In genomic region chr11:86499723-86500129, GRCh38 we compare ENCODE assay signal across 19 cellular contexts.
DNase-seq lines count a peak whose midpoint lies in the region; ATAC-seq and TF ChIP-seq lines count a peak whose summit lies in the region.
"Had no signal": no experiment of that assay in that cellular context is flagged by ENCODE, and none has a peak within 500 bp of the region (broad histone marks: within the 10 kb centered on the region; RNA-seq: fewer than 3 reads in every experiment).

No MANE protein-coding gene starts in this region.

- peaks cover 2% of the 10 kb centered on the region for H3K79me2 ChIP-seq in trophoblast cell (ENCODE audit: control insufficient read depth, insufficient read depth, low read length, poor library complexity)

- no peak overlapping the region for H3K27ac Mint-ChIP-seq in glutamatergic neuron (ENCODE audit: unreplicated experiment)
- H3K27ac Mint-ChIP-seq in activated CD4-positive, alpha-beta memory T cell treated with anti-CD3 and anti-CD28 coated beads, Interleukin-2, amount 10 ng/mL, durations not matched to agents 7 days and 5 days, result no peak overlapping the region
- H3K27ac Mint-ChIP-seq: T-helper 17 cell had no signal

- H3K27me3 ChIP-seq in right atrium auricular region, result no peaks in the 10 kb centered on the region
- H3K27me3 ChIP-seq in trophoblast cell (ENCODE audit: insufficient read depth, low read length), result no peaks in the 10 kb centered on the region
- H3K27me3 ChIP-seq: BLaER1 treated with 17β-estradiol and CSF1 and Interleukin-3, amounts not matched to agents 10 nM and 100 nM had no signal

- H2AFZ ChIP-seq in trophoblast cell (ENCODE audit: insufficient read depth, low read length, poor library complexity), result no peak overlapping the region

- H3K4me3 ChIP-seq in right atrium auricular region (no peak overlapping the region), trophoblast cell (ENCODE audit: low read depth, low read length) (no peak overlapping the region)
- H3K4me3 ChIP-seq: BLaER1 treated with 17β-estradiol and CSF1 and Interleukin-3, amounts not matched to agents 10 nM and 100 nM; coronary artery; prostate gland had no signal

- CTCF ChIA-PET in activated CD4-positive, alpha-beta memory T cell treated with anti-CD3 and anti-CD28 coated beads, Interleukin-2, amount 10 ng/mL, durations not matched to agents 7 days and 5 days (lab: Charles Lee), result no interaction called here

- H2AK5ac ChIP-seq in trophoblast cell (ENCODE audit: low read length), result no peak overlapping the region

- H3K4me2 ChIP-seq in trophoblast cell (ENCODE audit: low read length), result no peak overlapping the region
- H3K4me2 ChIP-seq: BLaER1 treated with 17β-estradiol and CSF1 and Interleukin-3, amounts not matched to agents 10 nM and 100 nM had no signal

- no peak overlapping the region for H4K8ac ChIP-seq in trophoblast cell (ENCODE audit: low read depth, low read length)

- no peak overlapping the region for H4K91ac ChIP-seq in trophoblast cell (ENCODE audit: low read depth, low read length)

- H2BK12ac ChIP-seq in trophoblast cell (ENCODE audit: low read length), result peak overlapping the region; percentile 4

- TF ChIP-seq CTCF in right atrium auricular region (IDR thresholded peaks at IDR 0.05) (no peak), glutamatergic neuron (IDR thresholded peaks at IDR 0.05; ENCODE audit: partially characterized antibody, unreplicated experiment) (no peak)

- H3K36me3 ChIP-seq in right atrium auricular region (no peaks in the 10 kb centered on the region), trophoblast cell (ENCODE audit: control insufficient read depth in 1 of 2, insufficient read depth in 2 of 2, low read length in 2 of 2) (no peaks in the 10 kb centered on the region)
- H3K36me3 ChIP-seq: BLaER1 treated with 17β-estradiol and CSF1 and Interleukin-3, amounts not matched to agents 10 nM and 100 nM; prostate gland had no signal

- no CpG with 5 or more reads among the region's 4 CpGs for WGBS in trophoblast cell (ENCODE audit: extremely low coverage, insufficient coverage, insufficient read length)

- no peak for TF ChIP-seq POLR2A in erythroblast (IDR thresholded peaks at IDR 0.05; ENCODE audit: low read length)

- no peak overlapping the region for H2BK5ac ChIP-seq in trophoblast cell (ENCODE audit: low read depth, low read length, poor library complexity)

- no peaks in the 10 kb centered on the region for H3K9me3 ChIP-seq in right atrium auricular region
- H3K9me3 ChIP-seq in trophoblast cell (ENCODE audit: insufficient read depth, low read depth, low read length), result no peaks in the 10 kb centered on the region
- H3K9me3 ChIP-seq: BLaER1 treated with 17β-estradiol and CSF1 and Interleukin-3, amounts not matched to agents 10 nM and 100 nM; prostate gland had no signal

- intact Hi-C loops in Right ventricle myocardium superior (cut with DNase I), result no loop called here

- peak; percentile 49 for ATAC-seq in Right ventricle myocardium superior (ENCODE audit: poor library complexity)
- ATAC-seq: T-helper 17 cell had no signal

- H3K4ac ChIP-seq in trophoblast cell (ENCODE audit: low read depth, low read length), result no peak overlapping the region

- H3K4me3 Mint-ChIP-seq in glutamatergic neuron (ENCODE audit: unreplicated experiment), result no peak overlapping the region
- no peak overlapping the region for H3K4me3 Mint-ChIP-seq in activated CD4-positive, alpha-beta memory T cell treated with anti-CD3 and anti-CD28 coated beads, Interleukin-2, amount 10 ng/mL, durations not matched to agents 7 days and 5 days
- H3K4me3 Mint-ChIP-seq: brain, neural crest cell, T-helper 17 cell had no signal

- H3K27me3 Mint-ChIP-seq in glutamatergic neuron (ENCODE audit: unreplicated experiment), result no peaks in the 10 kb centered on the region
- peaks cover 12% of the 10 kb centered on the region for H3K27me3 Mint-ChIP-seq in activated CD4-positive, alpha-beta memory T cell treated with anti-CD3 and anti-CD28 coated beads, Interleukin-2, amount 10 ng/mL, durations not matched to agents 7 days and 5 days
- H3K27me3 Mint-ChIP-seq: T-helper 17 cell had no signal

- H3K36me3 Mint-ChIP-seq in glutamatergic neuron (ENCODE audit: unreplicated experiment), result no peaks in the 10 kb centered on the region
- no peaks in the 10 kb centered on the region for H3K36me3 Mint-ChIP-seq in activated CD4-positive, alpha-beta memory T cell treated with anti-CD3 and anti-CD28 coated beads, Interleukin-2, amount 10 ng/mL, durations not matched to agents 7 days and 5 days (ENCODE audit: low read depth)
- H3K36me3 Mint-ChIP-seq: brain had no signal

- H3K4me1 ChIP-seq in right atrium auricular region, result peaks cover 0 to 10% of the 10 kb centered on the region in 2 donors
- H3K4me1 ChIP-seq in trophoblast cell (ENCODE audit: control insufficient read depth in 1 of 2, insufficient read depth in 2 of 2, low read length in 2 of 2), result peaks cover 13 to 23% of the 10 kb centered on the region in 2 experiments
- H3K4me1 ChIP-seq: prostate gland had no signal

- no peak overlapping the region for H3K9ac ChIP-seq in trophoblast cell (ENCODE audit: low read length)
- H3K9ac ChIP-seq: BLaER1 treated with 17β-estradiol and CSF1 and Interleukin-3, amounts not matched to agents 10 nM and 100 nM had no signal

- H4K12ac ChIP-seq in trophoblast cell (ENCODE audit: low read depth, low read length), result no peak overlapping the region

- no peak overlapping the region for H3K23ac ChIP-seq in trophoblast cell (ENCODE audit: low read length)

- no peak overlapping the region for H2BK120ac ChIP-seq in trophoblast cell (ENCODE audit: insufficient read depth, low read length, poor library complexity)

- H3K79me1 ChIP-seq in trophoblast cell (ENCODE audit: low read length), result peaks cover 24% of the 10 kb centered on the region

- no peak overlapping the region for H3K14ac ChIP-seq in trophoblast cell (ENCODE audit: low read length)

- H3K18ac ChIP-seq in trophoblast cell (ENCODE audit: low read length), result no peak overlapping the region

- H3K9me3 Mint-ChIP-seq in glutamatergic neuron (ENCODE audit: unreplicated experiment), result no peaks in the 10 kb centered on the region
- H3K9me3 Mint-ChIP-seq in activated CD4-positive, alpha-beta memory T cell treated with anti-CD3 and anti-CD28 coated beads, Interleukin-2, amount 10 ng/mL, durations not matched to agents 7 days and 5 days, result no peaks in the 10 kb centered on the region
- H3K9me3 Mint-ChIP-seq: brain, neural crest cell had no signal

- H3K4me1 Mint-ChIP-seq in glutamatergic neuron (ENCODE audit: low read depth, unreplicated experiment), result no peaks in the 10 kb centered on the region
- H3K4me1 Mint-ChIP-seq in activated CD4-positive, alpha-beta memory T cell treated with anti-CD3 and anti-CD28 coated beads, Interleukin-2, amount 10 ng/mL, durations not matched to agents 7 days and 5 days, result peaks cover 8% of the 10 kb centered on the region
- H3K4me1 Mint-ChIP-seq: T-helper 17 cell had no signal

- POLR2A ChIA-PET in activated CD4-positive, alpha-beta memory T cell treated with anti-CD3 and anti-CD28 coated beads, Interleukin-2, amount 10 ng/mL, durations not matched to agents 7 days and 5 days (lab: Charles Lee), result no interaction called here

- H3K27ac ChIP-seq in right atrium auricular region (no peak overlapping the region), trophoblast cell (ENCODE audit: low read depth, low read length) (no peak overlapping the region)
- H3K27ac ChIP-seq: BLaER1 treated with 17β-estradiol and CSF1 and Interleukin-3, amounts not matched to agents 10 nM and 100 nM; coronary artery; prostate gland had no signal

- DNase-seq in Right ventricle myocardium superior, result no peak
- DNase-seq in right atrium auricular region (ENCODE audit: low spot score), result no peak
- peak; percentile 36 for DNase-seq in NCI-H69 (lab: John Stamatoyannopoulos, UW)
- DNase-seq in erythroblast (lab: John Stamatoyannopoulos, UW), result peak; percentile 28 to 54
- DNase-seq in trophoblast cell, result peak in 1 of 2 donors; percentile 37
- no peak for DNase-seq in glutamatergic neuron
- DNase-seq in NK-92 treated with Interleukin-12 subunit alpha and Interleukin-12 subunit beta, amount 100 ng/mL, for 24 hours (lab: John Stamatoyannopoulos, UW), result no peak
- no peak for DNase-seq in activated CD4-positive, alpha-beta memory T cell treated with anti-CD3 and anti-CD28 coated beads, Interleukin-2, amount 10 ng/mL, durations not matched to agents 7 days and 5 days
- DNase-seq: activated effector memory CD4-positive, alpha-beta T cell treated with Interleukin-2 at 50 U/mL for 16 hours; IMR-90; NCI-H1436; NCI-H774; stimulated activated CD4-positive, alpha-beta T cell treated with anti-CD3 and anti-CD28 coated beads, Interleukin-1b, Interleukin-23, amount 100 ng/mL, for 48 hours; T-helper 17 cell had no signal

Comparison
In these comparisons a context has a peak if more than half of its experiments do, and no peak if none do; other contexts are left out.
1. DNase-seq: peak in NCI-H69 (single experiment) and erythroblast (2 of 2); none in Right ventricle myocardium superior (single experiment), right atrium auricular region (single experiment), glutamatergic neuron (single experiment), NK-92 treated with Interleukin-12 subunit alpha and Interleukin-12 subunit beta, amount 100 ng/mL, for 24 hours (single experiment) and activated CD4-positive, alpha-beta memory T cell treated with anti-CD3 and anti-CD28 coated beads, Interleukin-2, amount 10 ng/mL, durations not matched to agents 7 days and 5 days (single experiment).